Comparison of ENCODE assay signal across 1 cellular context in genomic region chr14:35534884-35535793, GRCh38.
TF ChIP-seq lines count a peak whose summit lies in the region.

No MANE protein-coding gene starts in this region.

TF ChIP-seq in HepG2, 621 proteins besides CTCF, POLR2A, EP300 and RAD21 (continued from another document and continues in another):
- TF ChIP-seq ZBED4 (CRISPR knock-in tag; IDR thresholded peaks at IDR 0.05; ENCODE audit: borderline replicate concordance) (peak; percentile 100), ZNF766 (CRISPR knock-in tag; IDR thresholded peaks at IDR 0.05; ENCODE audit: borderline replicate concordance) (peak; percentile 100), IRX3 (CRISPR knock-in tag; IDR thresholded peaks at IDR 0.05; ENCODE audit: borderline replicate concordance, low read depth) (peak; percentile 100), SNAI1 (CRISPR knock-in tag; IDR thresholded peaks at IDR 0.05; ENCODE audit: borderline replicate concordance) (peak; percentile 100), IKZF1 (IDR thresholded peaks at IDR 0.05) (no peak), PRMT3 (CRISPR knock-in tag; IDR thresholded peaks at IDR 0.05; ENCODE audit: borderline replicate concordance, low read depth) (peak; percentile 100), NFIB (CRISPR knock-in tag; IDR thresholded peaks at IDR 0.05; ENCODE audit: borderline replicate concordance) (peak; percentile 100), GATA4 (IDR thresholded peaks at IDR 0.05; ENCODE audit: borderline replicate concordance, low read depth) (no peak), IRF2 (CRISPR knock-in tag; IDR thresholded peaks at IDR 0.05) (peak; percentile 100), NRL (CRISPR knock-in tag; IDR thresholded peaks at IDR 0.05; ENCODE audit: borderline replicate concordance) (peak; percentile 100), CENPX (CRISPR knock-in tag; IDR thresholded peaks at IDR 0.05) (peak; percentile 99; the same call in 1 of the 2 replicates), TOE1 (CRISPR knock-in tag; IDR thresholded peaks at IDR 0.05) (peak; percentile 100), ZNF530 (CRISPR knock-in tag; IDR thresholded peaks at IDR 0.05; ENCODE audit: low read depth) (peak; percentile 100), ZSCAN12 (CRISPR knock-in tag; IDR thresholded peaks at IDR 0.05) (peak; percentile 100), ZNF660 (CRISPR knock-in tag; IDR thresholded peaks at IDR 0.05; ENCODE audit: borderline replicate concordance, low read depth) (peak; percentile 100), DPF2 (CRISPR knock-in tag; IDR thresholded peaks at IDR 0.05; ENCODE audit: borderline replicate concordance, low read depth) (peak; percentile 90), ZNF136 (CRISPR knock-in tag; IDR thresholded peaks at IDR 0.05; ENCODE audit: low read depth) (peak; percentile 100), SMARCC2 (IDR thresholded peaks at IDR 0.05) (no peak), ZNF512B (CRISPR knock-in tag; IDR thresholded peaks at IDR 0.05; ENCODE audit: borderline replicate concordance) (peak; percentile 100), ISL2 (CRISPR knock-in tag; IDR thresholded peaks at IDR 0.05) (peak; percentile 100), JUND (CRISPR knock-in tag; IDR thresholded peaks at IDR 0.05) (peak; percentile 99), ZNF513 (CRISPR knock-in tag; conservative IDR thresholded peaks at IDR 0.05) (0 out of 2 replicates have a peak, but pooled peaks have one; percentile 63), E2F1 (CRISPR knock-in tag; IDR thresholded peaks at IDR 0.05) (peak; percentile 100), MED13 (CRISPR knock-in tag; IDR thresholded peaks at IDR 0.05) (peak; percentile 100), NR2F1 (CRISPR knock-in tag; IDR thresholded peaks at IDR 0.05) (peak; percentile 68 to 99), HNRNPLL (IDR thresholded peaks at IDR 0.05; ENCODE audit: low read depth, low read length, poor library complexity, severe bottlenecking) (peak; percentile 86), AHR (CRISPR knock-in tag; IDR thresholded peaks at IDR 0.05) (peak; percentile 100), KDM3A (CRISPR knock-in tag; IDR thresholded peaks at IDR 0.05; ENCODE audit: low read depth) (peak; percentile 100), ARID2 (CRISPR knock-in tag; IDR thresholded peaks at IDR 0.05; ENCODE audit: borderline replicate concordance) (peak; percentile 100), HNF4G (IDR thresholded peaks at IDR 0.05; ENCODE audit: borderline replicate concordance, low read depth, low read length) (no peak), HNF4G (CRISPR knock-in tag; IDR thresholded peaks at IDR 0.05; ENCODE audit: borderline replicate concordance, low read depth) (peak; percentile 100), ZKSCAN5 (CRISPR knock-in tag; IDR thresholded peaks at IDR 0.05) (peak; percentile 99), ZMAT3 (CRISPR knock-in tag; conservative IDR thresholded peaks at IDR 0.05) (peak; percentile 100), ZNF570 (CRISPR knock-in tag; IDR thresholded peaks at IDR 0.05; ENCODE audit: borderline replicate concordance) (peak; percentile 100), SAFB2 (CRISPR knock-in tag; IDR thresholded peaks at IDR 0.05; ENCODE audit: borderline replicate concordance, low read depth) (peak; percentile 100), GTF2F1 (IDR thresholded peaks at IDR 0.05; ENCODE audit: low read length) (no peak), ZNF484 (CRISPR knock-in tag; IDR thresholded peaks at IDR 0.05; ENCODE audit: borderline replicate concordance, low read depth) (peak; percentile 100), BCL3 (CRISPR knock-in tag; IDR thresholded peaks at IDR 0.05) (peak; percentile 100), ZMYM4 (CRISPR knock-in tag; IDR thresholded peaks at IDR 0.05) (peak; percentile 100), ZNF562 (CRISPR knock-in tag; IDR thresholded peaks at IDR 0.05; ENCODE audit: borderline replicate concordance) (peak; percentile 100), RFXAP (CRISPR knock-in tag; IDR thresholded peaks at IDR 0.05; ENCODE audit: borderline replicate concordance) (peak; percentile 99), JUN (CRISPR knock-in tag; IDR thresholded peaks at IDR 0.05) (peak; percentile 100), BRD4 (CRISPR knock-in tag; IDR thresholded peaks at IDR 0.05) (peak; percentile 100), MIXL1 (CRISPR knock-in tag; IDR thresholded peaks at IDR 0.05) (peak; percentile 100), HINFP (CRISPR knock-in tag; IDR thresholded peaks at IDR 0.05; ENCODE audit: low read depth) (peak; percentile 99), LCORL (IDR thresholded peaks at IDR 0.05) (no peak), LCORL (CRISPR knock-in tag; IDR thresholded peaks at IDR 0.05) (peak; percentile 100), ZNF280B (CRISPR knock-in tag; IDR thresholded peaks at IDR 0.05; ENCODE audit: borderline replicate concordance) (peak; percentile 100)
- TF ChIP-seq, protein P1, sequence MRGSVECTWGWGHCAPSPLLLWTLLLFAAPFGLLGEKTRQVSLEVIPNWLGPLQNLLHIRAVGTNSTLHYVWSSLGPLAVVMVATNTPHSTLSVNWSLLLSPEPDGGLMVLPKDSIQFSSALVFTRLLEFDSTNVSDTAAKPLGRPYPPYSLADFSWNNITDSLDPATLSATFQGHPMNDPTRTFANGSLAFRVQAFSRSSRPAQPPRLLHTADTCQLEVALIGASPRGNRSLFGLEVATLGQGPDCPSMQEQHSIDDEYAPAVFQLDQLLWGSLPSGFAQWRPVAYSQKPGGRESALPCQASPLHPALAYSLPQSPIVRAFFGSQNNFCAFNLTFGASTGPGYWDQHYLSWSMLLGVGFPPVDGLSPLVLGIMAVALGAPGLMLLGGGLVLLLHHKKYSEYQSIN (CRISPR knock-in tag; IDR thresholded peaks at IDR 0.05; ENCODE audit: borderline replicate concordance): peak; percentile 100
- TF ChIP-seq, protein P2, sequence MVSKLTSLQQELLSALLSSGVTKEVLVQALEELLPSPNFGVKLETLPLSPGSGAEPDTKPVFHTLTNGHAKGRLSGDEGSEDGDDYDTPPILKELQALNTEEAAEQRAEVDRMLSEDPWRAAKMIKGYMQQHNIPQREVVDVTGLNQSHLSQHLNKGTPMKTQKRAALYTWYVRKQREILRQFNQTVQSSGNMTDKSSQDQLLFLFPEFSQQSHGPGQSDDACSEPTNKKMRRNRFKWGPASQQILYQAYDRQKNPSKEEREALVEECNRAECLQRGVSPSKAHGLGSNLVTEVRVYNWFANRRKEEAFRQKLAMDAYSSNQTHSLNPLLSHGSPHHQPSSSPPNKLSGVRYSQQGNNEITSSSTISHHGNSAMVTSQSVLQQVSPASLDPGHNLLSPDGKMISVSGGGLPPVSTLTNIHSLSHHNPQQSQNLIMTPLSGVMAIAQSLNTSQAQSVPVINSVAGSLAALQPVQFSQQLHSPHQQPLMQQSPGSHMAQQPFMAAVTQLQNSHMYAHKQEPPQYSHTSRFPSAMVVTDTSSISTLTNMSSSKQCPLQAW (CRISPR knock-in tag; IDR thresholded peaks at IDR 0.05): peak; percentile 99
